11 cellular contexts compared by ENCODE assay signal in the genomic region with DNA sequence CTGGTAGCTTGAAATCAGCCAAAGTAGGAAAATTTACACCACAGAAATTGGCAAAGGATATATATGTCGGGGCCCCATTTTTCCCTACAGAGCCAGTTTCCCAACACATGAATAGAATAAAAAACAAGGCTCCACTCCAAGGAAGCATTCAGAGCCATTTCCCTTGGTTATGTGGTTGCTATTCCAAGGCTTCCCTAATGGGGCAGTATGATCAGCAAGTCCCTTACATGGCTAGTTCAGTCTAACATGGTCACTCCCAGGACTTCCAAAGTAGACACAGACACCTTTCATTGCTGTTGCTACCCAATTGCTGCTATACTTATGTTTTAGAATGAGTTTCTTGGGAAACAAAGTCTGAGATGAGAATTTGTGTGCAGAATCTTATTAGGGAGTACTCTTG.
A peak's percentile ranks its signal among the peaks of the same experiment; 100 is the strongest.
DNase-seq lines count a peak whose midpoint lies in the region; ATAC-seq and TF ChIP-seq lines count a peak whose summit lies in the region.
"Had no signal": no experiment of that assay in that cellular context is flagged by ENCODE, and none has a peak within 500 bp of the region (broad histone marks: within the 10 kb centered on the region; RNA-seq: fewer than 3 reads in every experiment).

No MANE protein-coding gene starts in this region.

- no peak for TF ChIP-seq EP300 in neural cell (conservative IDR thresholded peaks at IDR 0.05; ENCODE audit: poor library complexity, severe bottlenecking)

- no peaks in the 10 kb centered on the region for H3F3A ChIP-seq in neural cell (ENCODE audit: insufficient read depth, low read length, poor library complexity, severe bottlenecking)

- H3K4me3 ChIP-seq in NB4 (ENCODE audit: low read depth, low read length), result no peak overlapping the region
- H3K4me3 ChIP-seq in astrocyte of the spinal cord (ENCODE audit: low read depth, low read length), result no peak overlapping the region
- H3K4me3 ChIP-seq in neural cell (ENCODE audit: low read length), result no peak overlapping the region

- H3K9me3 ChIP-seq in neural cell (ENCODE audit: low read length), result no peaks in the 10 kb centered on the region

- no peaks in the 10 kb centered on the region for H3K79me2 ChIP-seq in neural cell (replicated peaks; ENCODE audit: insufficient read depth, low read length)

- no peak overlapping the region for H3K9ac ChIP-seq in neural cell (ENCODE audit: low read length)

- no peaks in the 10 kb centered on the region for H4K20me1 ChIP-seq in neural cell (ENCODE audit: insufficient read depth)

- no peak for TF ChIP-seq RAD21 in neural cell (conservative IDR thresholded peaks at IDR 0.05)

- no peaks in the 10 kb centered on the region for H3K27me3 ChIP-seq in neural cell (ENCODE audit: insufficient read depth, low read depth, low read length)

- no peak for TF ChIP-seq CTCF in NB4 (IDR thresholded peaks at IDR 0.05; ENCODE audit: low read depth, low read length)
- TF ChIP-seq CTCF in astrocyte of the spinal cord (IDR thresholded peaks at IDR 0.05; ENCODE audit: low read depth, low read length), result peak; percentile 23
- TF ChIP-seq CTCF in neural cell (IDR thresholded peaks at IDR 0.05; ENCODE audit: poor library complexity, severe bottlenecking), result no peak

- DNase-seq in NCI-H1417 (lab: John Stamatoyannopoulos, UW) (peak; percentile 28 to 66 (median 62)), NCI-H1417 treated with DMSO at 0.1 percent for 48 hours (lab: John Stamatoyannopoulos, UW) (no peak), NB4 (ENCODE audit: low read depth) (peak; percentile 4), astrocyte of the spinal cord (ENCODE audit: low read depth, low spot score) (no peak), NCI-H146 (lab: John Stamatoyannopoulos, UW) (no peak)
- DNase-seq: activated naive CD4-positive, alpha-beta T cell treated with anti-CD3 and anti-CD28 coated beads, Interleukin-2, amount 50 U/mL, for 16 hours; KG1; occipital lobe had no signal

- peak overlapping the region; percentile 29 for H3K27ac ChIP-seq in neural cell (ENCODE audit: low read length)

- H3K4me2 ChIP-seq in neural cell (ENCODE audit: low read length), result no peak overlapping the region

- H3K36me3 ChIP-seq in neural cell (ENCODE audit: insufficient read depth, low read length), result no peaks in the 10 kb centered on the region

- in situ Hi-C loops in astrocyte of the spinal cord (cut with HindIII; ENCODE audit: low sequenced_read_pairs), result no loop called here

- H3K9me2 ChIP-seq in neural cell (ENCODE audit: insufficient read depth, low read length), result no peaks in the 10 kb centered on the region

- TF ChIP-seq POLR2A in NB4 (IDR thresholded peaks at IDR 0.05; ENCODE audit: extremely low read depth, insufficient read length), result no peak

- no peak overlapping the region for H2AFZ ChIP-seq in neural cell (ENCODE audit: low read depth, low read length)

- no peak for ATAC-seq in GM21526 (IDR thresholded peaks at IDR 0.05; ENCODE audit: low FRiP score, unreplicated experiment)
- ATAC-seq in GM18519 (IDR thresholded peaks at IDR 0.05; ENCODE audit: low FRiP score, unreplicated experiment), result no peak

TF ChIP-seq in neural cell, 6 proteins besides CTCF, POLR2A, EP300 and RAD21:
- TF ChIP-seq SMC3 (conservative IDR thresholded peaks at IDR 0.05; ENCODE audit: poor library complexity) (no peak), EZH2 (IDR thresholded peaks at IDR 0.05; ENCODE audit: borderline replicate concordance, insufficient read depth, low read length, poor library complexity, severe bottlenecking) (no peak), POLR2AphosphoS5 (IDR thresholded peaks at IDR 0.05) (no peak), MXI1 (conservative IDR thresholded peaks at IDR 0.05; ENCODE audit: poor library complexity, severe bottlenecking) (no peak), TAF1 (IDR thresholded peaks at IDR 0.05; ENCODE audit: low read depth) (no peak)
- TF ChIP-seq, protein P1, sequence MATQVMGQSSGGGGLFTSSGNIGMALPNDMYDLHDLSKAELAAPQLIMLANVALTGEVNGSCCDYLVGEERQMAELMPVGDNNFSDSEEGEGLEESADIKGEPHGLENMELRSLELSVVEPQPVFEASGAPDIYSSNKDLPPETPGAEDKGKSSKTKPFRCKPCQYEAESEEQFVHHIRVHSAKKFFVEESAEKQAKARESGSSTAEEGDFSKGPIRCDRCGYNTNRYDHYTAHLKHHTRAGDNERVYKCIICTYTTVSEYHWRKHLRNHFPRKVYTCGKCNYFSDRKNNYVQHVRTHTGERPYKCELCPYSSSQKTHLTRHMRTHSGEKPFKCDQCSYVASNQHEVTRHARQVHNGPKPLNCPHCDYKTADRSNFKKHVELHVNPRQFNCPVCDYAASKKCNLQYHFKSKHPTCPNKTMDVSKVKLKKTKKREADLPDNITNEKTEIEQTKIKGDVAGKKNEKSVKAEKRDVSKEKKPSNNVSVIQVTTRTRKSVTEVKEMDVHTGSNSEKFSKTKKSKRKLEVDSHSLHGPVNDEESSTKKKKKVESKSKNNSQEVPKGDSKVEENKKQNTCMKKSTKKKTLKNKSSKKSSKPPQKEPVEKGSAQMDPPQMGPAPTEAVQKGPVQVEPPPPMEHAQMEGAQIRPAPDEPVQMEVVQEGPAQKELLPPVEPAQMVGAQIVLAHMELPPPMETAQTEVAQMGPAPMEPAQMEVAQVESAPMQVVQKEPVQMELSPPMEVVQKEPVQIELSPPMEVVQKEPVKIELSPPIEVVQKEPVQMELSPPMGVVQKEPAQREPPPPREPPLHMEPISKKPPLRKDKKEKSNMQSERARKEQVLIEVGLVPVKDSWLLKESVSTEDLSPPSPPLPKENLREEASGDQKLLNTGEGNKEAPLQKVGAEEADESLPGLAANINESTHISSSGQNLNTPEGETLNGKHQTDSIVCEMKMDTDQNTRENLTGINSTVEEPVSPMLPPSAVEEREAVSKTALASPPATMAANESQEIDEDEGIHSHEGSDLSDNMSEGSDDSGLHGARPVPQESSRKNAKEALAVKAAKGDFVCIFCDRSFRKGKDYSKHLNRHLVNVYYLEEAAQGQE (IDR thresholded peaks at IDR 0.05; ENCODE audit: borderline replicate concordance), result no peak

Comparison
In these comparisons a context has a peak if more than half of its experiments do, and no peak if none do; other contexts are left out.
1. DNase-seq: peak in NCI-H1417 (3 of 3) and NB4 (single experiment); none in NCI-H1417 treated with DMSO at 0.1 percent for 48 hours (single experiment), astrocyte of the spinal cord (single experiment) and NCI-H146 (single experiment).